In genomic region chr7:70793767-70794166, GRCh38 we compare ENCODE assay signal across 15 cellular contexts.
DNase-seq lines count a peak whose midpoint lies in the region; TF ChIP-seq lines count a peak whose summit lies in the region.
"Had no signal": no experiment of that assay in that cellular context is flagged by ENCODE, and none has a peak within 500 bp of the region (broad histone marks: within the 10 kb centered on the region; RNA-seq: fewer than 3 reads in every experiment).

No MANE protein-coding gene starts in this region.

- H3K4me1 Mint-ChIP-seq in endothelial cell (ENCODE audit: unreplicated experiment) (peaks cover 7% of the 10 kb centered on the region), neural progenitor cell (peaks cover 5% of the 10 kb centered on the region)

- peaks cover 14% of the 10 kb centered on the region for H3K36me3 ChIP-seq in neural progenitor cell
- H3K36me3 ChIP-seq: BE2C had no signal

- H3K4me1 ChIP-seq in neural progenitor cell = no peaks in the 10 kb centered on the region
- H3K4me1 ChIP-seq: BE2C, Caco-2 had no signal

- peaks cover 66% of the 10 kb centered on the region for H3F3A ChIP-seq in neural progenitor cell (ENCODE audit: low read depth)

- peaks cover 6% of the 10 kb centered on the region for H3K9me3 Mint-ChIP-seq in endothelial cell (ENCODE audit: unreplicated experiment)
- peaks cover 3% of the 10 kb centered on the region for H3K9me3 Mint-ChIP-seq in neural progenitor cell

- H3K27me3 Mint-ChIP-seq in endothelial cell (ENCODE audit: unreplicated experiment) (peaks cover 19% of the 10 kb centered on the region), neural progenitor cell (ENCODE audit: insufficient read depth, low read depth) (no peaks in the 10 kb centered on the region)
- H3K27me3 Mint-ChIP-seq: CD4-positive, CD25-positive, alpha-beta regulatory T cell had no signal

- peak overlapping the region; percentile 19 for H3K27ac ChIP-seq in neural progenitor cell

- H2AFZ ChIP-seq in neural progenitor cell (replicated peaks) = no peak overlapping the region
- H2AFZ ChIP-seq: GM23338 had no signal

- peaks cover 11% of the 10 kb centered on the region for H4K20me1 ChIP-seq in neural progenitor cell (ENCODE audit: low read depth)

- no peak overlapping the region for H3K9ac ChIP-seq in neural progenitor cell

- no peak overlapping the region for H3K4me3 ChIP-seq in neural progenitor cell
- H3K4me3 ChIP-seq: GM23338 had no signal

- TF ChIP-seq CTCF in endothelial cell (IDR thresholded peaks at IDR 0.05; ENCODE audit: unreplicated experiment) (no peak), neural progenitor cell (IDR thresholded peaks at IDR 0.05) (no peak)

- peaks cover 6% of the 10 kb centered on the region for H3K79me2 ChIP-seq in neural progenitor cell (ENCODE audit: low read depth)

- H3K4me3 Mint-ChIP-seq in endothelial cell (ENCODE audit: unreplicated experiment) = peak overlapping the region; percentile 21
- H3K4me3 Mint-ChIP-seq in neural progenitor cell = no peak overlapping the region
- H3K4me3 Mint-ChIP-seq: CD4-positive, CD25-positive, alpha-beta regulatory T cell; GM23338 had no signal

- DNase-seq in NCI-H1436 (lab: John Stamatoyannopoulos, UW) (peak; percentile 70), endothelial cell (ENCODE audit: low spot score) (no peak), neural progenitor cell (ENCODE audit: low spot score) (no peak), HuH-7.5 (ENCODE audit: low spot score) (no peak), KBM-7 (no peak), NCI-H526 (lab: John Stamatoyannopoulos, UW) (no peak)
- DNase-seq: ACHN; BE2C; C1 segment of cervical spinal cord; Caco-2; CD4-positive, CD25-positive, alpha-beta regulatory T cell; DMS79; GDM1; H7 had no signal

- no peak overlapping the region for H3K4me2 ChIP-seq in neural progenitor cell
- H3K4me2 ChIP-seq: GM23338 had no signal

- H3K36me3 Mint-ChIP-seq in endothelial cell (ENCODE audit: low read depth, unreplicated experiment) = peaks cover 47% of the 10 kb centered on the region
- peaks cover 34% of the 10 kb centered on the region for H3K36me3 Mint-ChIP-seq in neural progenitor cell
- H3K36me3 Mint-ChIP-seq: CD4-positive, CD25-positive, alpha-beta regulatory T cell had no signal

- H3K27ac Mint-ChIP-seq in endothelial cell (ENCODE audit: unreplicated experiment) = no peak overlapping the region
- no peak overlapping the region for H3K27ac Mint-ChIP-seq in neural progenitor cell
- H3K27ac Mint-ChIP-seq: CD4-positive, CD25-positive, alpha-beta regulatory T cell; GM23338 had no signal

- in situ Hi-C loops in KBM-7 (cut with MboI; ENCODE audit: low pct_unique_long_range_greater_than_20kb, low sequenced_read_pairs) = no loop called here

- H3K9me3 ChIP-seq in neural progenitor cell (ENCODE audit: low read depth) = no peaks in the 10 kb centered on the region
- H3K9me3 ChIP-seq: BE2C, Caco-2 had no signal

- no peaks in the 10 kb centered on the region for H3K27me3 ChIP-seq in neural progenitor cell
- H3K27me3 ChIP-seq: BE2C had no signal
